8 cellular contexts compared by ENCODE assay signal in the genomic region with DNA sequence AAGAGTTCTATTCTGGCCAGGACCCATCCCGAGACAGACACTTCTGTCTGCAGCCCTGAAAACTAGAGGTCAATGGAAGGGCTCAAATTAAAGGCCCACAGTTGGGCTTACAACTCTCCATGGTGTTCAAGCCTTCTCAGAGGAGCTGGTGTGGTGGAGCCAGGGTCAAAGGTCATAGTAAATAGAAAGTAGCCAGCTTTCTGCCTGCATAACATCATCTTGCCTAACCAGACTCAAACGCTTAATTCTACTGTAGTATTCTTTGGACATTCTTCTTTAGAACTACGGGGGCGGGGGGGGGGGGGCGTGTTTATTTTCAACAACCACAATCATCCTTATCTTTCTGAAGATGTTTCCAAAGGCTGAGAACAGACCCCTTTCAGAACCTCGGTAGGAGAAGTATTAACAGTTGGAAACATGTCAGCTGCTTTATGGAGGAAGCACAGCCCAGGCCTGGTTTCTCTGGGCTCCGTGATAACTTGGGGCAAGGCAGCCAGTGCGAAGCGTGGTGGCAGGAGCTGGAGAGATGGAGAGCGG. TPM values are rescaled to one million over a fixed set of nuclear protein-coding genes. Genes with fewer than 3 reads are reported as not detected.
A peak's percentile ranks its signal among the peaks of the same experiment; 100 is the strongest.
DNase-seq lines count a peak whose midpoint lies in the region; ATAC-seq and TF ChIP-seq lines count a peak whose summit lies in the region.

No MANE protein-coding gene starts in this region.

- H3K36me3 Mint-ChIP-seq in endodermal cell (ENCODE audit: low read depth) (no peaks in the 10 kb centered on the region), osteocyte (ENCODE audit: unreplicated experiment) (no peaks in the 10 kb centered on the region)

- H3K27me3 Mint-ChIP-seq in endodermal cell (ENCODE audit: insufficient read depth): no peaks in the 10 kb centered on the region
- H3K27me3 Mint-ChIP-seq in osteocyte (ENCODE audit: unreplicated experiment): no peaks in the 10 kb centered on the region

- H3K4me1 Mint-ChIP-seq in endodermal cell (peaks cover 27% of the 10 kb centered on the region), osteocyte (ENCODE audit: unreplicated experiment) (peaks cover 21% of the 10 kb centered on the region)

- H3K27ac Mint-ChIP-seq in endodermal cell: peak overlapping the region; percentile 78
- H3K27ac Mint-ChIP-seq in osteocyte (ENCODE audit: unreplicated experiment): peak overlapping the region; percentile 73

- H3K36me3 ChIP-seq in OCI-LY1 (ENCODE audit: insufficient read depth, low read length) (no peaks in the 10 kb centered on the region), endodermal cell (ENCODE audit: control insufficient read depth, insufficient read depth, low read length) (no peaks in the 10 kb centered on the region)

- H3K4me1 ChIP-seq in OCI-LY1 (ENCODE audit: insufficient read depth, low read length, severe bottlenecking): peaks cover 33% of the 10 kb centered on the region
- peaks cover 6% of the 10 kb centered on the region for H3K4me1 ChIP-seq in endodermal cell (ENCODE audit: control insufficient read depth, insufficient read depth, low read length)

- H3K79me2 ChIP-seq in OCI-LY1 (ENCODE audit: insufficient read depth, low read length): peaks cover 6% of the 10 kb centered on the region

- H3K9ac ChIP-seq in OCI-LY1 (ENCODE audit: low read length) (peak overlapping the region; percentile 89; the same call in 1 of the 2 replicates), endodermal cell (ENCODE audit: extremely low read depth, low read length, poor library complexity, severe bottlenecking) (no peak overlapping the region)

- ATAC-seq in GM19351 (IDR thresholded peaks at IDR 0.05; ENCODE audit: unreplicated experiment) (no peak), GM18858 (IDR thresholded peaks at IDR 0.05; ENCODE audit: unreplicated experiment) (no peak)

- no peaks in the 10 kb centered on the region for H4K20me1 ChIP-seq in OCI-LY1 (ENCODE audit: insufficient read depth, low read length)

- H3K4me3 Mint-ChIP-seq in endodermal cell (peak overlapping the region; percentile 83), osteocyte (ENCODE audit: unreplicated experiment) (peak overlapping the region; percentile 75)

- H3F3A ChIP-seq in OCI-LY1 (ENCODE audit: insufficient read depth, low read length): 0 out of 2 replicates have a peak, but pooled peaks cover 4% of the 10 kb centered on the region

- TF ChIP-seq CTCF in OCI-LY1 (IDR thresholded peaks at IDR 0.05; ENCODE audit: low read length): no peak
- TF ChIP-seq CTCF in endodermal cell (conservative IDR thresholded peaks at IDR 0.05): no peak
- TF ChIP-seq CTCF in osteocyte (IDR thresholded peaks at IDR 0.05): no peak

- peak overlapping the region; percentile 74 for H3K4me2 ChIP-seq in OCI-LY1 (ENCODE audit: low read length)

- H3K27me3 ChIP-seq in OCI-LY1 (ENCODE audit: insufficient read depth, low read length): no peaks in the 10 kb centered on the region
- no peaks in the 10 kb centered on the region for H3K27me3 ChIP-seq in endodermal cell (ENCODE audit: control insufficient read depth, insufficient read depth, low read length, poor library complexity, severe bottlenecking)

- H3K4me3 ChIP-seq in OCI-LY1 (ENCODE audit: low read depth, low read length, poor library complexity, severe bottlenecking) (peak overlapping the region; percentile 88), endodermal cell (ENCODE audit: low read length) (no peak overlapping the region)

- DNase-seq in EH (ENCODE audit: low read depth): peak; percentile 25
- no peak for DNase-seq in endodermal cell
- DNase-seq in osteocyte (ENCODE audit: extremely low spot score, unreplicated experiment): no peak
- no peak for DNase-seq in stimulated activated CD4-positive, alpha-beta T cell treated with anti-CD3 and anti-CD28 coated beads, Interleukin-2, amount 100 ng/mL, for 48 hours
- no peak for DNase-seq in NCI-H187 (lab: John Stamatoyannopoulos, UW)

- peak overlapping the region; percentile 66 for H3K27ac ChIP-seq in OCI-LY1 (ENCODE audit: low read depth, low read length, poor library complexity, severe bottlenecking)
- H3K27ac ChIP-seq in endodermal cell (ENCODE audit: low read depth, low read length): no peak overlapping the region

- H3K9me3 ChIP-seq in OCI-LY1 (ENCODE audit: low read length) (no peaks in the 10 kb centered on the region), endodermal cell (ENCODE audit: control insufficient read depth, low read length) (no peaks in the 10 kb centered on the region)

- no peaks in the 10 kb centered on the region for H3K9me2 ChIP-seq in OCI-LY1 (ENCODE audit: low read depth, low read length)

- H3K9me3 Mint-ChIP-seq in endodermal cell (no peaks in the 10 kb centered on the region), osteocyte (ENCODE audit: unreplicated experiment) (no peaks in the 10 kb centered on the region)

- H2AFZ ChIP-seq in OCI-LY1 (ENCODE audit: low read length): peak overlapping the region; percentile 14; the same call in 1 of the 2 replicates

- 57 to 68% methylated on average over 5 to 10 of the region's 10 CpGs for WGBS in endodermal cell (ENCODE audit: insufficient coverage in 1 of 2, insufficient read length in 1 of 2), 2 experiments

RNA-seq across cellular contexts. Expression of a gene that starts 1.5 kb away (rescaled TPM):
- total RNA-seq in endodermal cell: 10 to 100 TPM; 51.2 to 64.3 TPM
- polyA plus RNA-seq in endodermal cell (2013, experiment 1 of 2): 13.7 TPM
- polyA plus RNA-seq in endodermal cell (2013, experiment 2 of 2): 15.6 TPM
- total RNA-seq in osteocyte: 29.4 and 29.9 TPM in 2 replicates
